ENCODE assay signal across 10 cellular contexts in genomic region chr2:106065268-106065982, GRCh38.
DNase-seq lines count a peak whose midpoint lies in the region; ATAC-seq, FAIRE-seq and TF ChIP-seq lines count a peak whose summit lies in the region.
"Had no signal": no experiment of that assay in that cellular context is flagged by ENCODE, and none has a peak within 500 bp of the region (broad histone marks: within the 10 kb centered on the region; RNA-seq: fewer than 3 reads in every experiment).

No MANE protein-coding gene starts in this region.

- intact Hi-C loops in CD4-positive, alpha-beta memory T cell (cut with micrococcal nuclease), result no loop called here
- intact Hi-C loops in left ventricle myocardium inferior (cut with micrococcal nuclease), result no loop called here
- intact Hi-C loops in pancreas (cut with DNase I), result no loop called here
- intact Hi-C loops in CD14-positive monocyte (cut with micrococcal nuclease), result no loop called here

- POLR2A ChIA-PET in CD4-positive, alpha-beta memory T cell (lab: Charles Lee; ENCODE audit: partially characterized antibody), result interaction anchor here (0.7 to 1.4 kb wide), 3 partner anchors 12 to 27 kb away, joined by 3 to 5 read pairs (median 4); no protein-coding TSS in a partner anchor

- no peaks in the 10 kb centered on the region for H3K36me3 ChIP-seq in CD4-positive, alpha-beta memory T cell (ENCODE audit: insufficient read depth, low read length)
- H3K36me3 ChIP-seq in left ventricle myocardium inferior, result no peaks in the 10 kb centered on the region
- H3K36me3 ChIP-seq in pancreas, result no peaks in the 10 kb centered on the region

- no peaks in the 10 kb centered on the region for H3K36me3 Mint-ChIP-seq in CD4-positive, alpha-beta memory T cell
- peaks cover 2 to 4% of the 10 kb centered on the region in 2 donors for H3K36me3 Mint-ChIP-seq in CD14-positive monocyte

- peaks cover 8 to 15% of the 10 kb centered on the region in 2 donors for H3K27me3 Mint-ChIP-seq in CD4-positive, alpha-beta memory T cell
- peaks cover 40 to 50% (median 43%) of the 10 kb centered on the region in 3 donors for H3K27me3 Mint-ChIP-seq in CD14-positive monocyte (ENCODE audit: low read depth in 3 of 3)

- CTCF ChIA-PET in CD4-positive, alpha-beta memory T cell (lab: Charles Lee; ENCODE audit: partially characterized antibody), result interaction anchor here (0.7 to 1.9 kb wide), 3 partner anchors 14 to 139 kb away, joined by 3 to 4 read pairs (median 4); no protein-coding TSS in a partner anchor

- H3K27me3 ChIP-seq in CD4-positive, alpha-beta memory T cell (ENCODE audit: insufficient read depth, low read length), result no peaks in the 10 kb centered on the region
- H3K27me3 ChIP-seq in left ventricle myocardium inferior (ENCODE audit: low read depth), result peaks cover 15% of the 10 kb centered on the region
- no peaks in the 10 kb centered on the region for H3K27me3 ChIP-seq in pancreas

- TF ChIP-seq CTCF in left ventricle myocardium inferior (IDR thresholded peaks at IDR 0.05; ENCODE audit: borderline replicate concordance) (no peak), pancreas (IDR thresholded peaks at IDR 0.05) (no peak), CD14-positive monocyte (IDR thresholded peaks at IDR 0.05) (no peak)

- peak in 2 of 5 donors; percentile 10 to 29 for DNase-seq in CD4-positive, alpha-beta memory T cell
- peak; percentile 5 for DNase-seq in activated T-helper 9 cell treated with anti-CD3 and anti-CD28 coated beads, Interleukin-2, amount 50 U/mL, for 16 hours (ENCODE audit: low read depth)
- DNase-seq in left ventricle myocardium inferior (peak; percentile 45), pancreas (peak in 4 of 6 donors; percentile 23 to 67 (median 55)), CD14-positive monocyte (ENCODE audit: low spot score) (no peak)
- DNase-seq: NCI-H2171 treated with DMSO at 0.1 percent for 48 hours had no signal

- FAIRE-seq in pancreas (lab: Jason Lieb, UNC), result no peak
- FAIRE-seq: islet of Langerhans had no signal

- no peaks in the 10 kb centered on the region for H3K9me3 Mint-ChIP-seq in CD4-positive, alpha-beta memory T cell
- H3K9me3 Mint-ChIP-seq in CD14-positive monocyte, result peaks cover 0 to 14% (median 2%) of the 10 kb centered on the region in 7 donors

- no peaks in the 10 kb centered on the region for H3K9me3 ChIP-seq in CD4-positive, alpha-beta memory T cell (ENCODE audit: control insufficient read depth in 1 of 2, low read length in 2 of 2)
- H3K9me3 ChIP-seq in left ventricle myocardium inferior (replicated peaks), result no peaks in the 10 kb centered on the region
- no peaks in the 10 kb centered on the region for H3K9me3 ChIP-seq in pancreas

- 12 to 13% methylated on average over 59 to 68 of the region's 68 CpGs for whole genome bisulfite sequencing in pancreas, 2 donors

- H3K27ac Mint-ChIP-seq in CD4-positive, alpha-beta memory T cell, result peak overlapping the region in 3 of 7 donors; percentile 54 to 79 (median 75)
- H3K27ac Mint-ChIP-seq in CD14-positive monocyte, result no peak overlapping the region

- peak overlapping the region; percentile 78 to 84 (median 81) for H3K4me3 Mint-ChIP-seq in CD4-positive, alpha-beta memory T cell
- H3K4me3 Mint-ChIP-seq in CD14-positive monocyte, result peak overlapping the region in 1 of 2 donors; percentile 87

- ATAC-seq in pancreas (peak in 3 of 4 donors; percentile 40 to 67 (median 48)), GM21390 (IDR thresholded peaks at IDR 0.05; ENCODE audit: unreplicated experiment) (no peak), HG02938 (IDR thresholded peaks at IDR 0.05; ENCODE audit: unreplicated experiment) (no peak), GM21526 (IDR thresholded peaks at IDR 0.05; ENCODE audit: low FRiP score, unreplicated experiment) (no peak)

- H3K4me3 ChIP-seq in CD4-positive, alpha-beta memory T cell (ENCODE audit: low read length in 2 of 2), result peak overlapping the region in 1 of 2 donors; percentile 43
- H3K4me3 ChIP-seq in left ventricle myocardium inferior (peak overlapping the region; percentile 62), pancreas (peak overlapping the region; percentile 16 to 40 (median 28))

- no peak overlapping the region for H3K27ac ChIP-seq in CD4-positive, alpha-beta memory T cell (ENCODE audit: low read depth, low read length)
- H3K27ac ChIP-seq in left ventricle myocardium inferior (replicated peaks) (no peak overlapping the region), pancreas (no peak overlapping the region)

- peaks cover 11 to 31% (median 17%) of the 10 kb centered on the region in 4 donors for H3K4me1 Mint-ChIP-seq in CD4-positive, alpha-beta memory T cell
- peaks cover 14% of the 10 kb centered on the region for H3K4me1 Mint-ChIP-seq in CD14-positive monocyte

- peaks cover 15% of the 10 kb centered on the region for H3K4me1 ChIP-seq in CD4-positive, alpha-beta memory T cell (ENCODE audit: insufficient read depth, low read length)
- H3K4me1 ChIP-seq in left ventricle myocardium inferior (peaks cover 14% of the 10 kb centered on the region), pancreas (no peaks in the 10 kb centered on the region)

Comparison
In these comparisons a context has a peak if more than half of its experiments do, and no peak if none do; other contexts are left out.
1. ATAC-seq: peak in pancreas (3 of 4); none in GM21390 (single experiment), HG02938 (single experiment) and GM21526 (single experiment).